In genomic region chr3:78878789-78879515, GRCh38 we compare ENCODE assay signal across 1 cellular context.
TF ChIP-seq lines count a peak whose summit lies in the region.

No MANE protein-coding gene starts in this region.

TF ChIP-seq in HepG2, 621 proteins besides CTCF, POLR2A, EP300 and RAD21 (continued from another document and continues in another):
- TF ChIP-seq ZBED4 (CRISPR knock-in tag; IDR thresholded peaks at IDR 0.05; ENCODE audit: borderline replicate concordance) = no peak
- no peak for TF ChIP-seq ZNF703 (CRISPR knock-in tag; IDR thresholded peaks at IDR 0.05; ENCODE audit: borderline replicate concordance)
- no peak for TF ChIP-seq ATRX (CRISPR knock-in tag; IDR thresholded peaks at IDR 0.05; ENCODE audit: borderline replicate concordance)
- no peak for TF ChIP-seq RXRA (CRISPR knock-in tag; IDR thresholded peaks at IDR 0.05)
- no peak for TF ChIP-seq AGO1 (IDR thresholded peaks at IDR 0.05; ENCODE audit: low read depth, low read length, poor library complexity, severe bottlenecking)
- no peak for TF ChIP-seq BCLAF1 (IDR thresholded peaks at IDR 0.05)
- no peak for TF ChIP-seq CSRNP2 (CRISPR knock-in tag; conservative IDR thresholded peaks at IDR 0.05; ENCODE audit: low read depth)
- no peak for TF ChIP-seq HDAC6 (IDR thresholded peaks at IDR 0.05; ENCODE audit: low read depth, low read length)
- no peak for TF ChIP-seq TEAD2 (CRISPR knock-in tag; IDR thresholded peaks at IDR 0.05)
- peak in 1 of 2 experiments; percentile 68; a peak in 1 of 4 replicates for TF ChIP-seq NR2F1 (CRISPR knock-in tag; IDR thresholded peaks at IDR 0.05)
- no peak for TF ChIP-seq EED (CRISPR knock-in tag; IDR thresholded peaks at IDR 0.05)
- TF ChIP-seq ZNF792 (CRISPR knock-in tag; IDR thresholded peaks at IDR 0.05) = no peak
- no peak for TF ChIP-seq ZNF775 (CRISPR knock-in tag; IDR thresholded peaks at IDR 0.05; ENCODE audit: borderline replicate concordance)
- peak; percentile 75 for TF ChIP-seq SOX5 (CRISPR knock-in tag; IDR thresholded peaks at IDR 0.05; ENCODE audit: borderline replicate concordance)
- TF ChIP-seq PCBP2 (optimal IDR thresholded peaks at IDR 0.05; ENCODE audit: low read depth, low read length, poor library complexity, severe bottlenecking) = no peak
- peak; percentile 80; the same call in 1 of the 2 replicates for TF ChIP-seq NFIC (IDR thresholded peaks at IDR 0.05; ENCODE audit: low read length)
- no peak for TF ChIP-seq DR1 (CRISPR knock-in tag; IDR thresholded peaks at IDR 0.05)
- TF ChIP-seq KAT2B (IDR thresholded peaks at IDR 0.05; ENCODE audit: borderline replicate concordance, low read depth, low read length) = no peak
- no peak for TF ChIP-seq SP2 (CRISPR knock-in tag; IDR thresholded peaks at IDR 0.05)
- no peak for TF ChIP-seq EHMT2 (IDR thresholded peaks at IDR 0.05; ENCODE audit: borderline replicate concordance, low read depth, low read length)
- TF ChIP-seq ZNF142 (CRISPR knock-in tag; IDR thresholded peaks at IDR 0.05) = no peak
- peak; percentile 16; the same call in 1 of the 2 replicates for TF ChIP-seq NCOR1 (IDR thresholded peaks at IDR 0.05; ENCODE audit: borderline replicate concordance, low read length)
- TF ChIP-seq CREB1 (IDR thresholded peaks at IDR 0.05) = no peak
- peak; percentile 17; the same call in 1 of the 2 replicates for TF ChIP-seq CREB1 (CRISPR knock-in tag; IDR thresholded peaks at IDR 0.05)
- peak; percentile 38; the same call in 1 of the 2 replicates for TF ChIP-seq FOXA1 (IDR thresholded peaks at IDR 0.05)
- TF ChIP-seq FOXA1 (CRISPR knock-in tag; IDR thresholded peaks at IDR 0.05) = 0 out of 2 replicates have a peak, but pooled peaks have one; percentile 18
- TF ChIP-seq ZNF687 (CRISPR knock-in tag; IDR thresholded peaks at IDR 0.05) = no peak
- TF ChIP-seq HNF1A (IDR thresholded peaks at IDR 0.05; ENCODE audit: low read depth) = no peak
- no peak for TF ChIP-seq HNF1A (CRISPR knock-in tag; IDR thresholded peaks at IDR 0.05; ENCODE audit: borderline replicate concordance)
- no peak for TF ChIP-seq ZBTB44 (CRISPR knock-in tag; IDR thresholded peaks at IDR 0.05)
- peak; percentile 15; the same call in 1 of the 2 replicates for TF ChIP-seq MED1 (CRISPR knock-in tag; IDR thresholded peaks at IDR 0.05)
